ENCODE assay signal across 8 cellular contexts in genomic region chr19:14517840-14518505, GRCh38. TPM values are rescaled to one million over a fixed set of nuclear protein-coding genes. Genes with fewer than 3 reads are reported as not detected.
DNase-seq lines count a peak whose midpoint lies in the region; ATAC-seq, FAIRE-seq and TF ChIP-seq lines count a peak whose summit lies in the region.

Gene DNAJB1 (minus strand): TSS chr19:14518397. CDS start chr19:14518349, 48 bp downstream.

- H3K4me1 ChIP-seq in RWPE2 (ENCODE audit: insufficient read depth, poor library complexity, severe bottlenecking), result peaks cover 21% of the 10 kb centered on the region
- peaks cover 10% of the 10 kb centered on the region for H3K4me1 ChIP-seq in cardiac muscle cell (ENCODE audit: low read depth)
- peaks cover 14 to 39% (median 34%) of the 10 kb centered on the region in 3 donors for H3K4me1 ChIP-seq in pancreas
- H3K4me1 ChIP-seq in aorta (ENCODE audit: control insufficient read depth in 1 of 2, insufficient read depth in 2 of 2, low read length in 2 of 2), result no peaks in the 10 kb centered on the region

- no peaks in the 10 kb centered on the region for H3K27me3 ChIP-seq in RWPE2 (ENCODE audit: insufficient read depth, poor library complexity, severe bottlenecking)
- H3K27me3 ChIP-seq in cardiac muscle cell, result no peaks in the 10 kb centered on the region
- H3K27me3 ChIP-seq in pancreas, result no peaks in the 10 kb centered on the region
- no peaks in the 10 kb centered on the region for H3K27me3 ChIP-seq in aorta (ENCODE audit: control insufficient read depth in 1 of 2, insufficient read depth in 2 of 2, low read length in 1 of 2)

- H3K27ac ChIP-seq in RWPE2 (ENCODE audit: poor library complexity, severe bottlenecking), result peak within 1 kb of the TSS; percentile 98
- peak within 1 kb of the TSS; percentile 86 for H3K27ac ChIP-seq in cardiac muscle cell
- peak within 1 kb of the TSS; percentile 98 to 100 (median 98) for H3K27ac ChIP-seq in pancreas
- H3K27ac ChIP-seq in aorta (ENCODE audit: low read depth in 1 of 2, low read length in 2 of 2), result peak within 1 kb of the TSS; percentile 81 to 87

- intact Hi-C loops in pancreas (cut with DNase I), result no loop called here
- intact Hi-C loops in aorta (cut with DNase I), result no loop called here

- H3K4me3 Mint-ChIP-seq in activated naive CD8-positive, alpha-beta T cell treated with anti-CD3 and anti-CD28 coated beads, Interleukin-2, amount 50 U/mL, for 24 hours, result peak within 1 kb of the TSS; percentile 86

- peaks cover 35% of the 10 kb centered on the region for H3K36me3 ChIP-seq in RWPE2 (ENCODE audit: low read depth)
- H3K36me3 ChIP-seq in cardiac muscle cell, result peaks cover 21% of the 10 kb centered on the region
- H3K36me3 ChIP-seq in pancreas, result peaks cover 0 to 12% (median 2%) of the 10 kb centered on the region in 3 donors
- peaks cover 0 to 5% of the 10 kb centered on the region in 2 donors for H3K36me3 ChIP-seq in aorta (ENCODE audit: control insufficient read depth in 1 of 2, insufficient read depth in 2 of 2, low read length in 1 of 2)

- H3K4me3 ChIP-seq in RWPE2 (ENCODE audit: severe bottlenecking), result peak within 1 kb of the TSS; percentile 80
- peak within 1 kb of the TSS; percentile 84 for H3K4me3 ChIP-seq in cardiac muscle cell
- peak within 1 kb of the TSS; percentile 43 to 95 (median 85) for H3K4me3 ChIP-seq in pancreas
- H3K4me3 ChIP-seq in aorta (ENCODE audit: low read length in 2 of 2), result peak within 1 kb of the TSS; percentile 89 to 97

- ATAC-seq in GM19438 (IDR thresholded peaks at IDR 0.05; ENCODE audit: low read depth, unreplicated experiment) (peak; percentile 61), HG03520 (IDR thresholded peaks at IDR 0.05; ENCODE audit: unreplicated experiment) (peak; percentile 49), RWPE2 (ENCODE audit: low read depth) (peak; percentile 68), pancreas (peak; percentile 62 to 82 (median 70)), aorta (ENCODE audit: low FRiP score) (peak; percentile 92)
- ATAC-seq in activated naive CD8-positive, alpha-beta T cell treated with anti-CD3 and anti-CD28 coated beads, Interleukin-2, amount 50 U/mL, for 24 hours, result peak; percentile 58

- TF ChIP-seq CTCF in RWPE2 (IDR thresholded peaks at IDR 0.05; ENCODE audit: poor library complexity, severe bottlenecking) (no peak), cardiac muscle cell (IDR thresholded peaks at IDR 0.05; ENCODE audit: low read depth, low read length) (no peak), pancreas (IDR thresholded peaks at IDR 0.05) (no peak)

- peak within 1 kb of the TSS; percentile 97 for H3K27ac Mint-ChIP-seq in activated naive CD8-positive, alpha-beta T cell treated with anti-CD3 and anti-CD28 coated beads, Interleukin-2, amount 50 U/mL, for 24 hours

- 1% methylated on average over 66 to 80 of the region's 82 CpGs for WGBS in pancreas, 2 donors
- 0 to 1% methylated on average over 68 to 81 of the region's 82 CpGs for WGBS in aorta, 2 donors

- H3K9me3 ChIP-seq in RWPE2 (ENCODE audit: severe bottlenecking) (no peaks in the 10 kb centered on the region), cardiac muscle cell (ENCODE audit: low read depth) (no peaks in the 10 kb centered on the region), pancreas (no peaks in the 10 kb centered on the region), aorta (ENCODE audit: control insufficient read depth, low read length) (no peaks in the 10 kb centered on the region)

- peak; percentile 18 for DNase-seq in DMS53 treated with DMSO at 0.1 percent for 48 hours (lab: John Stamatoyannopoulos, UW; ENCODE audit: unreplicated experiment)
- peak; percentile 76 for DNase-seq in RWPE2 (ENCODE audit: low spot score)
- peak; percentile 76 for DNase-seq in activated naive CD8-positive, alpha-beta T cell treated with anti-CD3 and anti-CD28 coated beads, Interleukin-2, amount 50 U/mL, for 24 hours
- DNase-seq in cardiac muscle cell (ENCODE audit: low read depth in 1 of 2, low spot score in 1 of 2), result peak; percentile 78 to 83
- DNase-seq in pancreas, result peak; percentile 78 to 92 (median 86)
- peak; percentile 90 to 94 for DNase-seq in aorta

- no peak for FAIRE-seq in pancreas (lab: Jason Lieb, UNC)

- no peaks in the 10 kb centered on the region for H3K27me3 Mint-ChIP-seq in activated naive CD8-positive, alpha-beta T cell treated with anti-CD3 and anti-CD28 coated beads, Interleukin-2, amount 50 U/mL, for 24 hours

- no peaks in the 10 kb centered on the region for H3K9me3 Mint-ChIP-seq in activated naive CD8-positive, alpha-beta T cell treated with anti-CD3 and anti-CD28 coated beads, Interleukin-2, amount 50 U/mL, for 24 hours

- peaks cover 40% of the 10 kb centered on the region for H3K36me3 Mint-ChIP-seq in activated naive CD8-positive, alpha-beta T cell treated with anti-CD3 and anti-CD28 coated beads, Interleukin-2, amount 50 U/mL, for 24 hours (ENCODE audit: low read depth)

- peaks cover 65% of the 10 kb centered on the region for H3K4me1 Mint-ChIP-seq in activated naive CD8-positive, alpha-beta T cell treated with anti-CD3 and anti-CD28 coated beads, Interleukin-2, amount 50 U/mL, for 24 hours

RNA-seq across cellular contexts. Expression of gene DNAJB1, which starts in this region (rescaled TPM):
- total RNA-seq in cardiac muscle cell, result 41.8 and 56.4 TPM in 2 replicates
- polyA plus RNA-seq in cardiac muscle cell, result 76.5 and 82.8 TPM in 2 replicates
- total RNA-seq in pancreas, result 10 to 100 TPM; 22.7 to 63.0 (median 29.3) TPM
- polyA plus RNA-seq in pancreas, result 10 to 100 TPM; 22.4 to 39.6 TPM
- total RNA-seq in aorta, result 10 to 100 TPM; 58.0 to 95.8 TPM
- polyA plus RNA-seq in aorta, result 10 to 100 TPM; 34.8 to 44.3 TPM

Comparison
In these comparisons a context has a peak if more than half of its experiments do, and no peak if none do; other contexts are left out.
1. Peak in every context shown above with its lines: DNase-seq, ATAC-seq, H3K4me3 ChIP-seq and H3K27ac ChIP-seq.
2. DNase-seq: peak in every context shown above with its lines; median percentile 92 in aorta; 86 in pancreas; 80 in cardiac muscle cell; 76 in RWPE2; 76 in activated naive CD8-positive, alpha-beta T cell treated with anti-CD3 and anti-CD28 coated beads, Interleukin-2, amount 50 U/mL, for 24 hours; 18 in DMS53 treated with DMSO at 0.1 percent for 48 hours.